ENCODE assay signal across 9 cellular contexts in genomic region chr1:24149854-24150227, GRCh38. TPM values are rescaled to one million over a fixed set of nuclear protein-coding genes. Genes with fewer than 3 reads are reported as not detected.
DNase-seq lines count a peak whose midpoint lies in the region; ATAC-seq and TF ChIP-seq lines count a peak whose summit lies in the region.
"Had no signal": no experiment of that assay in that cellular context is flagged by ENCODE, and none has a peak within 500 bp of the region (broad histone marks: within the 10 kb centered on the region; RNA-seq: fewer than 3 reads in every experiment).

No MANE protein-coding gene starts in this region.

- H3K4me1 ChIP-seq in MM.1S (ENCODE audit: low read length) (peaks cover 4% of the 10 kb centered on the region; the same call in 1 of the 2 replicates), testis (no peaks in the 10 kb centered on the region)

- no peaks in the 10 kb centered on the region for H3K27me3 ChIP-seq in MM.1S (replicated peaks; ENCODE audit: insufficient read depth, low read length)
- no peaks in the 10 kb centered on the region for H3K27me3 ChIP-seq in testis

- H3K79me2 ChIP-seq in MM.1S (ENCODE audit: low read length) = no peaks in the 10 kb centered on the region

- H3K9me2 ChIP-seq in MM.1S (replicated peaks; ENCODE audit: insufficient read depth, low read length) = no peaks in the 10 kb centered on the region

- H3K36me3 ChIP-seq in MM.1S (replicated peaks; ENCODE audit: insufficient read depth, low read length) = no peaks in the 10 kb centered on the region
- H3K36me3 ChIP-seq in testis (ENCODE audit: low read depth, missing control alignments) = no peaks in the 10 kb centered on the region

- no peak overlapping the region for H2AFZ ChIP-seq in MM.1S (ENCODE audit: low read length)

- no peak for TF ChIP-seq POLR2A in testis (IDR thresholded peaks at IDR 0.05)

- H3F3A ChIP-seq in MM.1S (ENCODE audit: insufficient read depth, low read length) = peaks cover 18% of the 10 kb centered on the region

- WGBS in testis, 2 donors = 63 to 67% methylated on average over 6 of the region's 6 CpGs

- H4K20me1 ChIP-seq in MM.1S (ENCODE audit: insufficient read depth, low read length) = no peaks in the 10 kb centered on the region

- TF ChIP-seq CTCF in MM.1S (IDR thresholded peaks at IDR 0.05; ENCODE audit: low read length) (no peak), testis (IDR thresholded peaks at IDR 0.05) (no peak)

- no peak overlapping the region for H3K27ac ChIP-seq in MM.1S (ENCODE audit: low read length)
- H3K27ac ChIP-seq in testis = no peak overlapping the region

- no peaks in the 10 kb centered on the region for H3K9me3 ChIP-seq in MM.1S (replicated peaks; ENCODE audit: insufficient read depth, low read length)
- H3K9me3 ChIP-seq in testis = no peaks in the 10 kb centered on the region

- intact Hi-C loops in left colon (cut with DNase I, micrococcal nuclease) (no loop called here), testis (cut with DNase I; ENCODE audit: low total_unique reads) (no loop called here)

- H3K4me2 ChIP-seq in MM.1S (ENCODE audit: low read depth, low read length) = peak overlapping the region; percentile 64

- H3K9ac ChIP-seq in MM.1S (ENCODE audit: low read length) = peak overlapping the region; percentile 23; the same call in 1 of the 2 replicates

- DNase-seq in A172 (ENCODE audit: low spot score) (peak; percentile 84), MM.1S (no peak), left colon (peak; percentile 62 to 84), testis (no peak), NCI-H1105 treated with DMSO at 0.1 percent for 48 hours (lab: John Stamatoyannopoulos, UW) (no peak)
- DNase-seq in activated naive CD4-positive, alpha-beta T cell treated with Interleukin-2 at 50 U/mL for 16 hours = peak; percentile 61

- ATAC-seq in left colon (peak; percentile 74), GM18867 (IDR thresholded peaks at IDR 0.05; ENCODE audit: unreplicated experiment) (no peak), HG03378 (IDR thresholded peaks at IDR 0.05; ENCODE audit: unreplicated experiment) (no peak)

- H3K4me3 ChIP-seq in MM.1S (ENCODE audit: low read length) = no peak overlapping the region
- peak overlapping the region; percentile 2 to 9 for H3K4me3 ChIP-seq in testis

RNA-seq across cellular contexts. Expression of gene IL22RA1, which starts 6.9 kb away (rescaled TPM):
- 0.53 and 2.1 TPM in 2 replicates for total RNA-seq in A172 (2014; rRNA removed; shearing (Covaris generic))
- total RNA-seq in left colon (10 to 100 TPM; 26.6 to 40.0 TPM), testis (under 1 TPM; 0.31 to 0.93 TPM)
- 0.95 TPM for polyA plus RNA-seq in testis (ENCODE audit: insufficient read depth, low read depth, low replicate concordance)
- total RNA-seq: CD8-positive, alpha-beta T cell had no signal

RNA-seq across cellular contexts. Expression of gene IFNLR1, which starts 37.2 kb away (rescaled TPM):
- total RNA-seq in A172 (2014; rRNA removed; shearing (Covaris generic)) = not detected in 2 replicates
- 10 to 100 TPM; 11.3 to 23.2 TPM for total RNA-seq in left colon
- total RNA-seq in testis = 1 to 10 TPM in 1 of 2 donors, under 1 TPM in 1; 0.63 to 1.6 TPM
- polyA plus RNA-seq in testis (ENCODE audit: insufficient read depth, low read depth, low replicate concordance) = 1.5 TPM

RNA-seq across cellular contexts. Expression of gene MYOM3, which starts 37.9 kb away (rescaled TPM):
- total RNA-seq in A172 (2014; rRNA removed; shearing (Covaris generic)) = 12.5 and 14.2 TPM in 2 replicates
- total RNA-seq in left colon = 1 to 10 TPM; 4.1 to 4.2 TPM
- 10 to 100 TPM; 26.8 to 39.5 TPM for total RNA-seq in testis
- polyA plus RNA-seq in testis (ENCODE audit: insufficient read depth, low read depth, low replicate concordance) = 22.4 TPM
- total RNA-seq: CD8-positive, alpha-beta T cell had no signal

Comparison
In these comparisons a context has a peak if more than half of its experiments do, and no peak if none do; other contexts are left out.
1. DNase-seq: peak in A172 (single experiment), activated naive CD4-positive, alpha-beta T cell treated with Interleukin-2 at 50 U/mL for 16 hours (single experiment) and left colon (2 of 2); none in MM.1S (single experiment), testis (single experiment) and NCI-H1105 treated with DMSO at 0.1 percent for 48 hours (single experiment).
2. RNA of gene IFNLR1, which starts 37.2 kb away (total RNA-seq): 11.3 to 23.2 TPM in left colon; 0.63 to 1.6 TPM in testis and not detected in A172; every median in the first group is over 4 times any median in the second.